ENCODE assay signal across 27 cellular contexts in genomic region chr9:98961513-98962180, GRCh38. TPM values are rescaled to one million over a fixed set of nuclear protein-coding genes. Genes with fewer than 3 reads are reported as not detected.
A peak's percentile ranks its signal among the peaks of the same experiment; 100 is the strongest.
DNase-seq lines count a peak whose midpoint lies in the region; ATAC-seq and TF ChIP-seq lines count a peak whose summit lies in the region.
"Had no signal": no experiment of that assay in that cellular context is flagged by ENCODE, and none has a peak within 500 bp of the region (broad histone marks: within the 10 kb centered on the region; RNA-seq: fewer than 3 reads in every experiment).

No MANE protein-coding gene starts in this region.

- in situ Hi-C loops in IMR-90 (cut with MboI; ENCODE audit: low sequenced_read_pairs): no loop called here

- H3K9me3 ChIP-seq in IMR-90 (ENCODE audit: control insufficient read depth, insufficient read depth, low read length): peaks cover 7% of the 10 kb centered on the region
- no peaks in the 10 kb centered on the region for H3K9me3 ChIP-seq in duodenal mucosa (ENCODE audit: control insufficient read depth in 1 of 2, low read length in 2 of 2)
- no peaks in the 10 kb centered on the region for H3K9me3 ChIP-seq in muscle layer of colon (ENCODE audit: low read length)
- H3K9me3 ChIP-seq in skeletal muscle tissue (ENCODE audit: control insufficient read depth in 3 of 3, low read length in 3 of 3): peaks cover 0 to 5% (median 3%) of the 10 kb centered on the region in 3 donors
- no peaks in the 10 kb centered on the region for H3K9me3 ChIP-seq in trophoblast cell (ENCODE audit: insufficient read depth, low read depth, low read length)
- H3K9me3 ChIP-seq: colonic mucosa, HAP-1 had no signal

- no peak for ATAC-seq in IMR-90 (ENCODE audit: low read depth)
- ATAC-seq in GM18502 (IDR thresholded peaks at IDR 0.05; ENCODE audit: poor library complexity, unreplicated experiment): no peak
- ATAC-seq: activated CD4-positive, alpha-beta T cell treated with anti-CD3 and anti-CD28 coated beads for 36 hours; activated T-cell treated with anti-CD3 and anti-CD28 coated beads, Interleukin-2, amount 50 U/mL, for 72 hours; Panc1 had no signal

- POLR2A ChIA-PET in IMR-90 (lab: Charles Lee; ENCODE audit: unreplicated experiment): no interaction called here

- H3K79me2 ChIP-seq in trophoblast cell (ENCODE audit: control insufficient read depth, insufficient read depth, low read length, poor library complexity): no peaks in the 10 kb centered on the region

- H4K12ac ChIP-seq in trophoblast cell (ENCODE audit: low read depth, low read length): no peak overlapping the region

- H3K14ac ChIP-seq in IMR-90 (replicated peaks; ENCODE audit: low read depth, low read length): peak overlapping the region; percentile 88
- no peak overlapping the region for H3K14ac ChIP-seq in trophoblast cell (ENCODE audit: low read length)

- peak overlapping the region; percentile 45 for H2AK9ac ChIP-seq in IMR-90 (replicated peaks; ENCODE audit: low read depth, low read length, poor library complexity)

- peak overlapping the region; percentile 65 for H2AFZ ChIP-seq in IMR-90 (replicated peaks; ENCODE audit: low read length, poor library complexity)
- no peak overlapping the region for H2AFZ ChIP-seq in trophoblast cell (ENCODE audit: insufficient read depth, low read length, poor library complexity)

- peak overlapping the region; percentile 93 for H2BK5ac ChIP-seq in IMR-90 (ENCODE audit: low read depth, low read length, poor library complexity, severe bottlenecking)
- H2BK5ac ChIP-seq in trophoblast cell (ENCODE audit: low read depth, low read length, poor library complexity): no peak overlapping the region

- DNase-seq in IMR-90 (no peak), dedifferentiated amniotic fluid mesenchymal stem cell (ENCODE audit: extremely low spot score) (no peak), islet precursor cell (no peak), trophoblast cell (no peak)
- DNase-seq: activated CD4-positive, alpha-beta T cell treated with anti-CD3 and anti-CD28 coated beads for 36 hours; activated naive CD4-positive, alpha-beta T cell treated with anti-CD3 and anti-CD28 coated beads, Interleukin-2, amount 10 ng/mL, durations not matched to agents 7 days and 5 days; activated T-cell treated with anti-CD3 and anti-CD28 coated beads, Interleukin-2, amount 50 U/mL, for 72 hours; amygdala; colonic mucosa; COR-L47; DND-41; midbrain; NCI-H1048; NCI-H1694 treated with DMSO at 0.1 percent for 48 hours; NCI-H2171 treated with DMSO at 0.1 percent for 48 hours; NCI-H526; small intestine; stimulated activated CD4-positive, alpha-beta T cell treated with anti-CD3 and anti-CD28 coated beads, Interleukin-2, amount 100 ng/mL, for 24 hours; T-helper 2 cell had no signal

- H2BK120ac ChIP-seq in IMR-90 (ENCODE audit: low read depth, low read length): peak overlapping the region; percentile 99
- H2BK120ac ChIP-seq in trophoblast cell (ENCODE audit: insufficient read depth, low read length, poor library complexity): no peak overlapping the region

- H2AK5ac ChIP-seq in IMR-90 (ENCODE audit: low read depth, low read length): peak overlapping the region; percentile 96
- H2AK5ac ChIP-seq in trophoblast cell (ENCODE audit: low read length): no peak overlapping the region

- peak overlapping the region; percentile 99 for H2BK20ac ChIP-seq in IMR-90 (ENCODE audit: low read depth, low read length)

- peak overlapping the region; percentile 93 for H2BK15ac ChIP-seq in IMR-90 (ENCODE audit: low read depth, low read length)

- no TSS peak for BruUV-seq in IMR-90 (replicated peaks; lab: Mats Ljungman, UMichigan)

- dilution Hi-C loops in IMR-90 (cut with HindIII; ENCODE audit: low sequenced_read_pairs, unreplicated experiment): no loop called here

- H3K27ac ChIP-seq in IMR-90 (ENCODE audit: insufficient read depth, low read length) (peak overlapping the region; percentile 89), duodenal mucosa (ENCODE audit: low read depth, low read length) (peak overlapping the region; percentile 14), muscle layer of colon (ENCODE audit: low read depth, low read length) (peak overlapping the region; percentile 17), skeletal muscle tissue (ENCODE audit: low read depth, low read length) (peak overlapping the region; percentile 25), trophoblast cell (ENCODE audit: low read depth, low read length) (no peak overlapping the region)
- H3K27ac ChIP-seq: BLaER1 treated with 17β-estradiol and CSF1 and Interleukin-3, amounts not matched to agents 10 nM and 100 nM; colonic mucosa; SK-N-MC had no signal

- H4K91ac ChIP-seq in IMR-90 (ENCODE audit: insufficient read depth, low read depth, low read length) (peak overlapping the region; percentile 97), trophoblast cell (ENCODE audit: low read depth, low read length) (no peak overlapping the region)

- H3K4me1 ChIP-seq in IMR-90 (ENCODE audit: control insufficient read depth, insufficient read depth, low read length) (peaks cover 53% of the 10 kb centered on the region), duodenal mucosa (ENCODE audit: control insufficient read depth in 1 of 2, insufficient read depth in 2 of 2, low read length in 2 of 2) (peaks cover 0 to 19% of the 10 kb centered on the region in 2 donors), muscle layer of colon (ENCODE audit: insufficient read depth, low read length) (peaks cover 82% of the 10 kb centered on the region), skeletal muscle tissue (ENCODE audit: control insufficient read depth in 3 of 3, insufficient read depth in 3 of 3, low read length in 3 of 3) (peaks cover 30 to 46% (median 45%) of the 10 kb centered on the region in 3 donors), trophoblast cell (ENCODE audit: control insufficient read depth in 1 of 2, insufficient read depth in 2 of 2, low read length in 2 of 2) (peaks cover 0 to 2% of the 10 kb centered on the region in 2 experiments)
- H3K4me1 ChIP-seq: BLaER1 treated with 17β-estradiol and CSF1 and Interleukin-3, amounts not matched to agents 10 nM and 100 nM; colonic mucosa; HAP-1 had no signal

- H3K79me1 ChIP-seq in IMR-90 (ENCODE audit: low read depth in 1 of 2, low read length in 2 of 2) (peaks cover 17 to 58% of the 10 kb centered on the region in 2 experiments; a peak in 3 of 4 replicates), trophoblast cell (ENCODE audit: low read length) (no peaks in the 10 kb centered on the region)

- intact Hi-C loops in IMR-90 (cut with micrococcal nuclease): no loop called here

- H3K18ac ChIP-seq in IMR-90 (ENCODE audit: low read depth, low read length) (peak overlapping the region; percentile 98), trophoblast cell (ENCODE audit: low read length) (no peak overlapping the region)

- H3K23ac ChIP-seq in IMR-90 (ENCODE audit: low read depth, low read length) (peak overlapping the region; percentile 79), trophoblast cell (ENCODE audit: low read length) (no peak overlapping the region)

- TF ChIP-seq RAD21 in IMR-90 (IDR thresholded peaks at IDR 0.05; ENCODE audit: low read length): no peak

- H3K4ac ChIP-seq in IMR-90 (ENCODE audit: low read depth, low read length) (peak overlapping the region; percentile 94), trophoblast cell (ENCODE audit: low read depth, low read length) (no peak overlapping the region)

- 87% methylated on average over 7 of the region's 16 CpGs; no CpG with 5 or more reads in 1 of the 2 experiments for WGBS in IMR-90 (ENCODE audit: extremely low coverage in 2 of 2, insufficient read length in 1 of 2), 2 experiments
- no CpG with 5 or more reads among the region's 16 CpGs for WGBS in trophoblast cell (ENCODE audit: extremely low coverage, insufficient coverage, insufficient read length)

- H4K8ac ChIP-seq in IMR-90 (ENCODE audit: low read depth in 2 of 2, low read length in 2 of 2): peak overlapping the region; percentile 84 to 90
- no peak overlapping the region for H4K8ac ChIP-seq in trophoblast cell (ENCODE audit: low read depth, low read length)

- peak overlapping the region; percentile 70 for H3K56ac ChIP-seq in IMR-90 (ENCODE audit: extremely low read depth, insufficient read depth, low read length)

- H3K9ac ChIP-seq in IMR-90 (ENCODE audit: low read depth, low read length) (peak overlapping the region; percentile 25), duodenal mucosa (ENCODE audit: low read depth in 1 of 2, low read length in 2 of 2) (no peak overlapping the region), muscle layer of colon (ENCODE audit: low read length) (no peak overlapping the region), skeletal muscle tissue (ENCODE audit: low read depth in 1 of 3, low read length in 3 of 3) (no peak overlapping the region), trophoblast cell (ENCODE audit: low read length) (no peak overlapping the region)
- H3K9ac ChIP-seq: BLaER1 treated with 17β-estradiol and CSF1 and Interleukin-3, amounts not matched to agents 10 nM and 100 nM had no signal

- H4K5ac ChIP-seq in IMR-90 (ENCODE audit: low read depth, low read length): peak overlapping the region; percentile 82

- peaks cover 51% of the 10 kb centered on the region for H3K9me1 ChIP-seq in IMR-90 (ENCODE audit: insufficient read depth, low read length)

- H2BK12ac ChIP-seq in trophoblast cell (ENCODE audit: low read length): no peak overlapping the region

- H4K20me1 ChIP-seq in IMR-90 (ENCODE audit: insufficient read depth, low read length): no peaks in the 10 kb centered on the region
- H4K20me1 ChIP-seq: BLaER1 treated with 17β-estradiol and CSF1 and Interleukin-3, amounts not matched to agents 10 nM and 100 nM had no signal

- peaks cover 5% of the 10 kb centered on the region; the same call in 1 of the 2 replicates for H3K36me3 ChIP-seq in IMR-90 (ENCODE audit: control insufficient read depth, insufficient read depth, low read length)
- H3K36me3 ChIP-seq in duodenal mucosa (ENCODE audit: control insufficient read depth in 1 of 2, insufficient read depth in 2 of 2, low read length in 2 of 2): no peaks in the 10 kb centered on the region
- H3K36me3 ChIP-seq in muscle layer of colon (ENCODE audit: insufficient read depth, low read length): no peaks in the 10 kb centered on the region
- peaks cover 0 to 3% (median 0%) of the 10 kb centered on the region in 3 donors for H3K36me3 ChIP-seq in skeletal muscle tissue (ENCODE audit: control insufficient read depth in 3 of 3, insufficient read depth in 3 of 3, low read length in 3 of 3)
- H3K36me3 ChIP-seq in trophoblast cell (ENCODE audit: control insufficient read depth in 1 of 2, insufficient read depth in 2 of 2, low read length in 2 of 2): no peaks in the 10 kb centered on the region
- H3K36me3 ChIP-seq: BLaER1 treated with 17β-estradiol and CSF1 and Interleukin-3, amounts not matched to agents 10 nM and 100 nM; colonic mucosa; HAP-1 had no signal

- CTCF ChIA-PET in IMR-90 (lab: Yijun Ruan, JAX): interaction anchor here (1.3 kb wide), 1 partner anchor 37 kb away, joined by 3 read pairs; no protein-coding TSS in a partner anchor

- H3K4me3 ChIP-seq in IMR-90 (ENCODE audit: insufficient read depth, low read depth, low read length): no peak overlapping the region
- H3K4me3 ChIP-seq in duodenal mucosa (ENCODE audit: low read depth in 1 of 2, low read length in 2 of 2): no peak overlapping the region
- H3K4me3 ChIP-seq in muscle layer of colon (ENCODE audit: low read depth in 1 of 2, low read length in 2 of 2): no peak overlapping the region
- no peak overlapping the region for H3K4me3 ChIP-seq in skeletal muscle tissue (ENCODE audit: low read length in 3 of 3)
- no peak overlapping the region for H3K4me3 ChIP-seq in trophoblast cell (ENCODE audit: low read depth, low read length)
- H3K4me3 ChIP-seq: BLaER1 treated with 17β-estradiol and CSF1 and Interleukin-3, amounts not matched to agents 10 nM and 100 nM; colonic mucosa; HAP-1; SK-N-MC had no signal

- H3K27me3 ChIP-seq in IMR-90 (ENCODE audit: control insufficient read depth, insufficient read depth, low read length) (no peaks in the 10 kb centered on the region), duodenal mucosa (ENCODE audit: control insufficient read depth in 1 of 2, insufficient read depth in 2 of 2, low read length in 2 of 2) (no peaks in the 10 kb centered on the region), muscle layer of colon (ENCODE audit: control insufficient read depth in 1 of 2, insufficient read depth in 2 of 2, low read length in 2 of 2) (no peaks in the 10 kb centered on the region), skeletal muscle tissue (ENCODE audit: control insufficient read depth in 3 of 3, insufficient read depth in 3 of 3, low read length in 3 of 3) (peaks cover 0 to 3% (median 3%) of the 10 kb centered on the region in 3 donors), trophoblast cell (ENCODE audit: insufficient read depth, low read length) (no peaks in the 10 kb centered on the region)
- H3K27me3 ChIP-seq: colonic mucosa had no signal

- TF ChIP-seq CTCF in IMR-90 (conservative IDR thresholded peaks at IDR 0.05; ENCODE audit: low read depth, low read length): no peak

- TF ChIP-seq POLR2A in IMR-90 (IDR thresholded peaks at IDR 0.05; ENCODE audit: low read depth, low read length): no peak

- H3K4me2 ChIP-seq in IMR-90 (ENCODE audit: low read depth, low read length): peak overlapping the region; percentile 49; the same call in 1 of the 2 replicates
- no peak overlapping the region for H3K4me2 ChIP-seq in trophoblast cell (ENCODE audit: low read length)
- H3K4me2 ChIP-seq: BLaER1 treated with 17β-estradiol and CSF1 and Interleukin-3, amounts not matched to agents 10 nM and 100 nM had no signal

RNA-seq across cellular contexts. Expression of gene COL15A1, which starts 17.9 kb away (rescaled TPM):
- total RNA-seq in IMR-90 (2012; rRNA removed) (1.9 and 2.2 TPM in 2 replicates), skeletal muscle tissue (178 TPM)
- polyA plus RNA-seq in IMR-90 (2012; rRNA removed): 3.1 and 3.7 TPM in 2 replicates
- polyA plus RNA-seq in IMR-90 (2012; cell fraction: cytosol; rRNA removed): 1.9 and 4.0 TPM in 2 replicates
- polyA plus RNA-seq in IMR-90 (2012; cell fraction: nucleus; rRNA removed; ENCODE audit: low replicate concordance): 4.3 and 4.6 TPM in 2 replicates
- 0.51 and 0.57 TPM in 2 replicates for polyA plus RNA-seq in trophoblast cell (2013)
- total RNA-seq: activated CD4-positive, alpha-beta T cell treated with anti-CD3 and anti-CD28 coated beads for 36 hours had no signal

Comparison
In these comparisons a context has a peak if more than half of its experiments do, and no peak if none do; other contexts are left out.
1. RNA of gene COL15A1, which starts 17.9 kb away (total RNA-seq): 178 TPM in skeletal muscle tissue (single experiment); 1.9 to 2.2 TPM in IMR-90; every median in the first group is over 10 times any median in the second.